1 cellular context compared by ENCODE assay signal in genomic region chr13:46354143-46355087, GRCh38.
TF ChIP-seq lines count a peak whose summit lies in the region.

No MANE protein-coding gene starts in this region.

TF ChIP-seq in K562, 482 proteins besides CTCF, POLR2A, EP300 and RAD21 (continued from another document and continues in another):
- TF ChIP-seq CHAMP1 (IDR thresholded peaks at IDR 0.05) (no peak), ZNF41 (CRISPR knock-in tag; conservative IDR thresholded peaks at IDR 0.05) (no peak), NR2F6 (CRISPR knock-in tag; IDR thresholded peaks at IDR 0.05) (no peak), HLTF (IDR thresholded peaks at IDR 0.05) (no peak), ARID1B (IDR thresholded peaks at IDR 0.05) (no peak), SRSF1 (IDR thresholded peaks at IDR 0.05; ENCODE audit: low read depth, low read length) (no peak), CBFA2T3 (IDR thresholded peaks at IDR 0.05) (0 out of 2 replicates have a peak, but pooled peaks have one; percentile 17), CREM (IDR thresholded peaks at IDR 0.05; ENCODE audit: low read depth) (no peak), SIN3A (IDR thresholded peaks at IDR 0.05; ENCODE audit: borderline replicate concordance in 2 of 2, control insufficient read depth in 1 of 2, low read depth in 2 of 2, low read length in 2 of 2) (no peak), NFYB (IDR thresholded peaks at IDR 0.05; ENCODE audit: extremely low read depth, insufficient read length) (no peak), POLR2B (IDR thresholded peaks at IDR 0.05; ENCODE audit: low read depth, partially characterized antibody) (no peak), NCOA1 (IDR thresholded peaks at IDR 0.05; ENCODE audit: low read depth) (no peak), CLOCK (CRISPR knock-in tag; IDR thresholded peaks at IDR 0.05; ENCODE audit: borderline replicate concordance) (no peak), MED1 (CRISPR knock-in tag; IDR thresholded peaks at IDR 0.05; ENCODE audit: borderline replicate concordance) (no peak), DEAF1 (CRISPR knock-in tag; IDR thresholded peaks at IDR 0.05) (no peak), PHF21A (IDR thresholded peaks at IDR 0.05; ENCODE audit: borderline replicate concordance, low read depth) (no peak), FOXJ3 (CRISPR knock-in tag; IDR thresholded peaks at IDR 0.05) (no peak), E2F3 (CRISPR knock-in tag; IDR thresholded peaks at IDR 0.05) (no peak), GTF2E2 (tag; IDR thresholded peaks at IDR 0.05) (no peak), DNMT1 (IDR thresholded peaks at IDR 0.05) (no peak), RNF2 (IDR thresholded peaks at IDR 0.05) (no peak), RERE (CRISPR knock-in tag; IDR thresholded peaks at IDR 0.05; ENCODE audit: borderline replicate concordance) (no peak), JUN (IDR thresholded peaks at IDR 0.05; ENCODE audit: borderline replicate concordance, low read depth, low read length) (peak; percentile 57; the same call in 1 of the 2 replicates), JUN (CRISPR knock-in tag; IDR thresholded peaks at IDR 0.05; ENCODE audit: borderline replicate concordance) (no peak), XRCC5 (IDR thresholded peaks at IDR 0.05; ENCODE audit: low read depth, low read length) (no peak), ZNF407 (IDR thresholded peaks at IDR 0.05; ENCODE audit: low read depth) (no peak), ZNF165 (CRISPR knock-in tag; IDR thresholded peaks at IDR 0.05; ENCODE audit: borderline replicate concordance) (no peak), XRCC4 (IDR thresholded peaks at IDR 0.05; ENCODE audit: extremely low read depth, insufficient read depth, insufficient read length) (no peak), ZBTB11 (CRISPR knock-in tag; IDR thresholded peaks at IDR 0.05) (no peak), ZNF764 (CRISPR knock-in tag; IDR thresholded peaks at IDR 0.05; ENCODE audit: low read depth) (no peak), COPS2 (conservative IDR thresholded peaks at IDR 0.05) (no peak), LCOR (CRISPR knock-in tag; IDR thresholded peaks at IDR 0.05) (no peak), ZBTB26 (CRISPR knock-in tag; IDR thresholded peaks at IDR 0.05) (no peak), ZNF445 (CRISPR knock-in tag; IDR thresholded peaks at IDR 0.05; ENCODE audit: low read depth) (no peak)
